Comparison of ENCODE assay signal across 11 cellular contexts in the genomic region with DNA sequence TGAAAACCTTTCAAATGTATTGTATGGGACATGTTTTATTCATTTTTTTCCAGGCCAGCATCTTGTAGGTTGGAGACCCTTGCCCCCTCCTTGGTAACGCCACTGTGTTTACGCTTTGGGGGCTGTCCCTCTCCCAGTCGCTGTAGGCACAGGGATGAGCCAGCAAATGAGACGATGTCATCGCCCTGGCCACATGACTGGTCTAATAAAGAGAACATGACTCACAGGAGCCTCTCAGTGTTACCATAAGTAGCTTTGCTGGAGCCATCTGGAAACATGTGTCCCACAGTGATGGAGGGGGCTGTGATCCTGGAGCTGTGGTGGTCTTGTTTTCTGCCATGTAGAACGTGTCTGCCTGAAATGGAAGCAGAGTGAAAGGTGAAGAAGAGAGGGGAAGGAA.
DNase-seq lines count a peak whose midpoint lies in the region; ATAC-seq and TF ChIP-seq lines count a peak whose summit lies in the region.
"Had no signal": no experiment of that assay in that cellular context is flagged by ENCODE, and none has a peak within 500 bp of the region (broad histone marks: within the 10 kb centered on the region; RNA-seq: fewer than 3 reads in every experiment).

No MANE protein-coding gene starts in this region.

- no peaks in the 10 kb centered on the region for H3K36me3 Mint-ChIP-seq in T-helper 17 cell (ENCODE audit: low read depth)
- no peaks in the 10 kb centered on the region for H3K36me3 Mint-ChIP-seq in stimulated activated effector memory CD8-positive, alpha-beta T cell treated with anti-CD3 and anti-CD28 coated beads, Interleukin-12 subunit alpha, Interleukin-12 subunit beta, amount 100 ng/mL, for 72 hours
- no peaks in the 10 kb centered on the region for H3K36me3 Mint-ChIP-seq in endodermal cell (ENCODE audit: low read depth)

- WGBS in endodermal cell (ENCODE audit: insufficient coverage in 1 of 2, insufficient read length in 1 of 2), 2 experiments, result 74 to 78% methylated on average over 5 to 6 of the region's 6 CpGs

- no peaks in the 10 kb centered on the region for H3K9me3 Mint-ChIP-seq in stimulated activated effector memory CD8-positive, alpha-beta T cell treated with anti-CD3 and anti-CD28 coated beads, Interleukin-12 subunit alpha, Interleukin-12 subunit beta, amount 100 ng/mL, for 72 hours
- H3K9me3 Mint-ChIP-seq in endodermal cell, result no peaks in the 10 kb centered on the region

- H3K4me3 Mint-ChIP-seq in T-helper 17 cell, result no peak overlapping the region
- H3K4me3 Mint-ChIP-seq in stimulated activated effector memory CD8-positive, alpha-beta T cell treated with anti-CD3 and anti-CD28 coated beads, Interleukin-12 subunit alpha, Interleukin-12 subunit beta, amount 100 ng/mL, for 72 hours, result no peak overlapping the region
- H3K4me3 Mint-ChIP-seq in endodermal cell, result no peak overlapping the region

- peaks cover 6% of the 10 kb centered on the region for H3K4me1 Mint-ChIP-seq in T-helper 17 cell
- peaks cover 6% of the 10 kb centered on the region for H3K4me1 Mint-ChIP-seq in stimulated activated effector memory CD8-positive, alpha-beta T cell treated with anti-CD3 and anti-CD28 coated beads, Interleukin-12 subunit alpha, Interleukin-12 subunit beta, amount 100 ng/mL, for 72 hours
- H3K4me1 Mint-ChIP-seq in endodermal cell, result no peaks in the 10 kb centered on the region

- H3K9ac ChIP-seq in endodermal cell (ENCODE audit: extremely low read depth, low read length, poor library complexity, severe bottlenecking), result no peak overlapping the region

- peaks cover 73% of the 10 kb centered on the region for H3K27me3 Mint-ChIP-seq in T-helper 17 cell
- peaks cover 4% of the 10 kb centered on the region for H3K27me3 Mint-ChIP-seq in endodermal cell (ENCODE audit: insufficient read depth)

- H3K27me3 ChIP-seq in endodermal cell (ENCODE audit: control insufficient read depth, insufficient read depth, low read length, poor library complexity, severe bottlenecking), result no peaks in the 10 kb centered on the region

- no peaks in the 10 kb centered on the region for H3K4me1 ChIP-seq in endodermal cell (ENCODE audit: control insufficient read depth, insufficient read depth, low read length)

- H3K4me3 ChIP-seq in endodermal cell (ENCODE audit: low read length), result no peak overlapping the region

- H3K27ac ChIP-seq in endodermal cell (ENCODE audit: low read depth, low read length), result no peak overlapping the region

- TF ChIP-seq CTCF in endodermal cell (conservative IDR thresholded peaks at IDR 0.05), result no peak

- DNase-seq in activated CD4-positive, alpha-beta T cell treated with anti-CD3 and anti-CD28 coated beads, Interleukin-2, amount 50 U/mL, for 48 hours, result peak; percentile 49 to 61
- no peak for DNase-seq in activated CD4-positive, alpha-beta T cell treated with anti-CD3 and anti-CD28 coated beads, Interleukin-2, amount 50 U/mL, for 4 hours
- DNase-seq in T-helper 17 cell (no peak), kidney glomerular epithelial cell (lab: John Stamatoyannopoulos, UW) (peak; percentile 52), pons (ENCODE audit: low spot score) (no peak), endodermal cell (no peak)
- no peak for DNase-seq in stimulated activated effector memory CD8-positive, alpha-beta T cell treated with anti-CD3 and anti-CD28 coated beads, Interleukin-12 subunit alpha, Interleukin-12 subunit beta, amount 100 ng/mL, for 72 hours (ENCODE audit: low spot score in 2 of 2)
- no peak for DNase-seq in NK-92 treated with Interleukin-12 subunit alpha and Interleukin-12 subunit beta, amount 100 ng/mL, for 24 hours (lab: John Stamatoyannopoulos, UW)
- DNase-seq: activated effector memory CD4-positive, alpha-beta T cell treated with Interleukin-2 at 50 U/mL for 16 hours; AML-193; NCI-H1105 treated with DMSO at 0.1 percent for 48 hours had no signal

- no peaks in the 10 kb centered on the region for H3K9me3 ChIP-seq in T-helper 17 cell (ENCODE audit: control insufficient read depth, low read length, poor library complexity, severe bottlenecking)
- H3K9me3 ChIP-seq in endodermal cell (ENCODE audit: control insufficient read depth, low read length), result no peaks in the 10 kb centered on the region

- no peaks in the 10 kb centered on the region for H3K36me3 ChIP-seq in endodermal cell (ENCODE audit: control insufficient read depth, insufficient read depth, low read length)

- peak overlapping the region; percentile 45 for H3K27ac Mint-ChIP-seq in T-helper 17 cell
- no peak overlapping the region for H3K27ac Mint-ChIP-seq in stimulated activated effector memory CD8-positive, alpha-beta T cell treated with anti-CD3 and anti-CD28 coated beads, Interleukin-12 subunit alpha, Interleukin-12 subunit beta, amount 100 ng/mL, for 72 hours
- no peak overlapping the region for H3K27ac Mint-ChIP-seq in endodermal cell

- no peak for ATAC-seq in T-helper 17 cell
- peak; percentile 76 for ATAC-seq in stimulated activated effector memory CD8-positive, alpha-beta T cell treated with anti-CD3 and anti-CD28 coated beads, Interleukin-12 subunit alpha, Interleukin-12 subunit beta, amount 100 ng/mL, for 72 hours

Comparison
In these comparisons a context has a peak if more than half of its experiments do, and no peak if none do; other contexts are left out.
1. DNase-seq: peak in activated CD4-positive, alpha-beta T cell treated with anti-CD3 and anti-CD28 coated beads, Interleukin-2, amount 50 U/mL, for 48 hours (2 of 2) and kidney glomerular epithelial cell (single experiment); none in activated CD4-positive, alpha-beta T cell treated with anti-CD3 and anti-CD28 coated beads, Interleukin-2, amount 50 U/mL, for 4 hours (0 of 2), T-helper 17 cell (0 of 3), stimulated activated effector memory CD8-positive, alpha-beta T cell treated with anti-CD3 and anti-CD28 coated beads, Interleukin-12 subunit alpha, Interleukin-12 subunit beta, amount 100 ng/mL, for 72 hours (0 of 2), NK-92 treated with Interleukin-12 subunit alpha and Interleukin-12 subunit beta, amount 100 ng/mL, for 24 hours (single experiment), pons (single experiment) and endodermal cell (single experiment).